Comparison of ENCODE assay signal across 2 cellular contexts in the genomic region with DNA sequence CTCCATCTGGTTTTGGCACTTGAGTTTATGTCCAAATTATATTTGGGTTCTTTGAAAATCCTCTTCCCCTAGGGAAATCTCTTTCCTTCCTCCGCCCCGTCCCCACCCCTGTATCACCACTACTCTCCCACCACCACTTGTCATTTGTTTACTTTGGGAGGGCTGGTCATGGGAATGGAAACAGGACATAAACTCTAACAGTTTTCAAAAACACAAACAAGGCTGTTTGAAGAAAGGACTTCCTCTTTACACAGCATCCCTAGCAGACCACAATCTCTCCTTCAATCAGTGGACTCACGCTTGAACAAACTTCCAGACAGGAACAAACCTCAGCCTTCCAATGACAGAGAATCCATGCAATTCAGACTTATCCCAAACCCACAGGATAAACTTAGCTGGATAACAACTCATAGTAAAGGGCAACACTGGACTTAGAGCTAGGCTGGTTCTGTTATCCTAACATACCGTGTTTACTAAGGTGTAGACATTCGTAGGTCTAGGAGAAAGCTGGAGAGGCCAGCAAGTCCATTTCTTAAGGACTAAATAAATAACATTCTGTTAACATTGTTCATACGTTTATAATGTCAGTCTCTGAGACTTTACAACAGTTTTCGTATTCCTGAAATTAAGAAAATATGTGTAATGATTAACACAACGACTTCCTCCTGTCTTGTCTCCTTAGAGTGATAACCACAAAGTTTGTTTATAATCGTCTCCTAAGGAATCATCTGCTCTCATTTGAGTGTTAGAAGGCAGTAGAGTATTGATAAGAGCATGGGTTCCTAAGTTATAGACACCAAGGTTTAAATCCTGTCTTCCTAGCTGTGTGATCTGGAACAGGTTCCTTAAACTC.
TF ChIP-seq lines count a peak whose summit lies in the region.

No MANE protein-coding gene starts in this region.

TF ChIP-seq in HepG2, 621 proteins besides CTCF, POLR2A, EP300 and RAD21 (continues in another document):
- TF ChIP-seq RFXAP (CRISPR knock-in tag; IDR thresholded peaks at IDR 0.05; ENCODE audit: borderline replicate concordance) (no peak), ZNF782 (CRISPR knock-in tag; IDR thresholded peaks at IDR 0.05; ENCODE audit: borderline replicate concordance) (no peak), KAT8 (CRISPR knock-in tag; IDR thresholded peaks at IDR 0.05) (peak; percentile 76), MXD4 (CRISPR knock-in tag; IDR thresholded peaks at IDR 0.05) (peak; percentile 49; the same call in 1 of the 2 replicates), TBL1XR1 (IDR thresholded peaks at IDR 0.05; ENCODE audit: borderline replicate concordance, low read length, partially characterized antibody) (peak; percentile 64), FOXK1 (CRISPR knock-in tag; IDR thresholded peaks at IDR 0.05; ENCODE audit: borderline replicate concordance, low read depth) (peak; percentile 89), MEIS1 (CRISPR knock-in tag; IDR thresholded peaks at IDR 0.05; ENCODE audit: borderline replicate concordance) (peak; percentile 81), PHF20 (CRISPR knock-in tag; IDR thresholded peaks at IDR 0.05) (no peak), ASH2L (IDR thresholded peaks at IDR 0.05; ENCODE audit: insufficient read length, low read depth, low read length) (peak; percentile 64), MIER2 (CRISPR knock-in tag; IDR thresholded peaks at IDR 0.05) (peak; percentile 75), YEATS4 (CRISPR knock-in tag; IDR thresholded peaks at IDR 0.05; ENCODE audit: borderline replicate concordance) (0 out of 2 replicates have a peak, but pooled peaks have one; percentile 37), ZNF30 (CRISPR knock-in tag; IDR thresholded peaks at IDR 0.05) (no peak), ZNF724P (CRISPR knock-in tag; IDR thresholded peaks at IDR 0.05; ENCODE audit: borderline replicate concordance) (no peak), KLF16 (CRISPR knock-in tag; IDR thresholded peaks at IDR 0.05) (peak in 1 of 2 experiments; percentile 47; a peak in 1 of 4 replicates), GATAD2A (CRISPR knock-in tag; IDR thresholded peaks at IDR 0.05) (peak; percentile 97), ZNF264 (CRISPR knock-in tag; IDR thresholded peaks at IDR 0.05) (peak; percentile 79), SAP130 (CRISPR knock-in tag; IDR thresholded peaks at IDR 0.05; ENCODE audit: low read depth) (peak; percentile 84), ZSCAN29 (CRISPR knock-in tag; conservative IDR thresholded peaks at IDR 0.05) (0 out of 2 replicates have a peak, but pooled peaks have one; percentile 84), ZNF790 (CRISPR knock-in tag; IDR thresholded peaks at IDR 0.05; ENCODE audit: borderline replicate concordance) (no peak), ADNP (CRISPR knock-in tag; IDR thresholded peaks at IDR 0.05) (0 out of 2 replicates have a peak, but pooled peaks have one; percentile 8), ZNF781 (CRISPR knock-in tag; IDR thresholded peaks at IDR 0.05; ENCODE audit: borderline replicate concordance, not compliant biosample characterization) (peak; percentile 30), KDM1A (CRISPR knock-in tag; IDR thresholded peaks at IDR 0.05) (peak; percentile 89; the same call in 1 of the 2 replicates)
- TF ChIP-seq, protein P1, sequence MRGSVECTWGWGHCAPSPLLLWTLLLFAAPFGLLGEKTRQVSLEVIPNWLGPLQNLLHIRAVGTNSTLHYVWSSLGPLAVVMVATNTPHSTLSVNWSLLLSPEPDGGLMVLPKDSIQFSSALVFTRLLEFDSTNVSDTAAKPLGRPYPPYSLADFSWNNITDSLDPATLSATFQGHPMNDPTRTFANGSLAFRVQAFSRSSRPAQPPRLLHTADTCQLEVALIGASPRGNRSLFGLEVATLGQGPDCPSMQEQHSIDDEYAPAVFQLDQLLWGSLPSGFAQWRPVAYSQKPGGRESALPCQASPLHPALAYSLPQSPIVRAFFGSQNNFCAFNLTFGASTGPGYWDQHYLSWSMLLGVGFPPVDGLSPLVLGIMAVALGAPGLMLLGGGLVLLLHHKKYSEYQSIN (CRISPR knock-in tag; IDR thresholded peaks at IDR 0.05; ENCODE audit: borderline replicate concordance) = no peak
- TF ChIP-seq, protein P2, sequence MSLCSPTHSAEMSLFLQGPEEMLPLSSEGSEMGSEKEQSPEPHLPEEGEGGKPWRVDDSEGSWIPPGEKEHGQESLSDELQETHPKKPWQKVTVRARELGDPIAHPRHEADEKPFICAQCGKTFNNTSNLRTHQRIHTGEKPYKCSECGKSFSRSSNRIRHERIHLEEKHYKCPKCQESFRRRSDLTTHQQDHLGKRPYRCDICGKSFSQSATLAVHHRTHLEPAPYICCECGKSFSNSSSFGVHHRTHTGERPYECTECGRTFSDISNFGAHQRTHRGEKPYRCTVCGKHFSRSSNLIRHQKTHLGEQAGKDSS (CRISPR knock-in tag; IDR thresholded peaks at IDR 0.05; ENCODE audit: borderline replicate concordance, low read depth) = 0 out of 2 replicates have a peak, but pooled peaks have one; percentile 28
- TF ChIP-seq, protein P3, sequence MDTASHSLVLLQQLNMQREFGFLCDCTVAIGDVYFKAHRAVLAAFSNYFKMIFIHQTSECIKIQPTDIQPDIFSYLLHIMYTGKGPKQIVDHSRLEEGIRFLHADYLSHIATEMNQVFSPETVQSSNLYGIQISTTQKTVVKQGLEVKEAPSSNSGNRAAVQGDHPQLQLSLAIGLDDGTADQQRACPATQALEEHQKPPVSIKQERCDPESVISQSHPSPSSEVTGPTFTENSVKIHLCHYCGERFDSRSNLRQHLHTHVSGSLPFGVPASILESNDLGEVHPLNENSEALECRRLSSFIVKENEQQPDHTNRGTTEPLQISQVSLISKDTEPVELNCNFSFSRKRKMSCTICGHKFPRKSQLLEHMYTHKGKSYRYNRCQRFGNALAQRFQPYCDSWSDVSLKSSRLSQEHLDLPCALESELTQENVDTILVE (CRISPR knock-in tag; IDR thresholded peaks at IDR 0.05) = peak; percentile 76
- TF ChIP-seq, protein P4, sequence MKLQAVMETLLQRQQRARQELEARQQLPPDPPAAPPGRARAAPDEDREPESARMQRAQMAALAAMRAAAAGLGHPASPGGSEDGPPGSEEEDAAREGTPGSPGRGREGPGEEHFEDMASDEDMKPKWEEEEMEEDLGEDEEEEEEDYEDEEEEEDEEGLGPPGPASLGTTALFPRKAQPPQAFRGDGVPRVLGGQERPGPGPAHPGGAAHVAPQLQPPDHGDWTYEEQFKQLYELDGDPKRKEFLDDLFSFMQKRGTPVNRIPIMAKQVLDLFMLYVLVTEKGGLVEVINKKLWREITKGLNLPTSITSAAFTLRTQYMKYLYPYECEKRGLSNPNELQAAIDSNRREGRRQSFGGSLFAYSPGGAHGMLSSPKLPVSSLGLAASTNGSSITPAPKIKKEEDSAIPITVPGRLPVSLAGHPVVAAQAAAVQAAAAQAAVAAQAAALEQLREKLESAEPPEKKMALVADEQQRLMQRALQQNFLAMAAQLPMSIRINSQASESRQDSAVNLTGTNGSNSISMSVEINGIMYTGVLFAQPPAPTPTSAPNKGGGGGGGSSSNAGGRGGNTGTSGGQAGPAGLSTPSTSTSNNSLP (IDR thresholded peaks at IDR 0.05; ENCODE audit: low read depth, low read length) = peak; percentile 72
- TF ChIP-seq, protein P5, sequence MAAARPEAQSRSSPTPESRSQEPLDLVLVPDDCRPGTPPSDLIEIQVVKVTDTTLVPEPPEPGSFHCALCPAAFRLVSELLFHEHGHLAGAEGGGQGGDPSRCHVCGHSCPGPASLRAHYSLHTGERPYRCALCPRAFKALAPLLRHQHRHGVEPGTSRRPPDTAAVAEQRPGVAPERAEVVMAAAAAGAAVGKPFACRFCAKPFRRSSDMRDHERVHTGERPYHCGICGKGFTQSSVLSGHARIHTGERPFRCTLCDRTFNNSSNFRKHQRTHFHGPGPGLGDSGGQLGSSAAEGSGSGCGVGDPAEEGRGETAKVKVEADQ (CRISPR knock-in tag; IDR thresholded peaks at IDR 0.05; ENCODE audit: borderline replicate concordance) = 0 out of 2 replicates have a peak, but pooled peaks have one; percentile 4

TF ChIP-seq in WTC11, 78 proteins besides CTCF, POLR2A, EP300 and RAD21:
- peak; percentile 84 for TF ChIP-seq GABPB1 (CRISPR knock-in tag; IDR thresholded peaks at IDR 0.05)
- TF ChIP-seq RORB (CRISPR knock-in tag; IDR thresholded peaks at IDR 0.05) = no peak
- TF ChIP-seq, protein P6, sequence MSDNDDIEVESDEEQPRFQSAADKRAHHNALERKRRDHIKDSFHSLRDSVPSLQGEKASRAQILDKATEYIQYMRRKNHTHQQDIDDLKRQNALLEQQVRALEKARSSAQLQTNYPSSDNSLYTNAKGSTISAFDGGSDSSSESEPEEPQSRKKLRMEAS (CRISPR knock-in tag; IDR thresholded peaks at IDR 0.05) = no peak
